Comparison of ENCODE assay signal across 9 cellular contexts in the genomic region with DNA sequence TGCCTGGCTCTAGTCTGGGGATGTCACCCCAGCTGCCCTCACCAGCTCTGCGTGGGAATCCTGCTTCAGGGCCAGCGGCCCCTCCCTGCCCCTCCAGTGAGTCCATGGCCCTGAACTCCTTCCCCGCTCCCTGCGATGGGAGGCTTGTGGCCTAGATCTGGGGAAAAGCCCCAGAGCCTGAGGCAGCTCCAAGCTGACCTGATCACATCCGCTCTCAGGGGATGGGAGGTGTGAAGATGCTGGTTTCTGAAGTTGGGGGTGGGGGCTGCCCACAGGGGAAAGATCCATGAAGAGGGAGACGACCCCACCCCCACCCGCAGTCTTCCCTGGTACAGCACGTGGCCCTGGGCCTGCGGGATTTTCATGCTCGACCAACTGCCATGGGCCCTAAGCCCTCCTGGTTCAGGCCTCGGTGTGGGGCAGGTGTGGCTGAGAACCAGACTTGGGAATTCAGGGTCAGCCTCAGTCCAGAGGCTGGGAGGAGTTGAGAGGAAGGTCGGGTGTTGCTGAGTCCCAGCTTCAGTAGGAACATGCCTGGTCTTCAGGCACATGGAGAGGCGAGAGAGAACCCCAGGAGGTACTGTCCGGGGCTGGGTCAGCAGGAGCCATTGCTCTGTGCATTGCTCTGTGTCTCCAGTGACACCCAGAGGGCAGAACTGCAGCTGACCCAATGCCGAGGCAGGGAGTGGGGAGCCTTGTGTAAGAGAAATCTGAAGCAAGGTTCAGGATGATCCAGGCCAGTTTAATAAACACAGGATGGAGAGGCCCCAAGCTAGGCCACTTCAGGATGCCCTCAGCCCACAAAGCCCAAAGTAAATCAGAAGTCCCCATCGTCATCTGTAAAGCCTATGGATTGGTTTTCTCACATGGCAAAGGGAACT.
DNase-seq lines count a peak whose midpoint lies in the region; ATAC-seq and TF ChIP-seq lines count a peak whose summit lies in the region.
"Had no signal": no experiment of that assay in that cellular context is flagged by ENCODE, and none has a peak within 500 bp of the region (broad histone marks: within the 10 kb centered on the region; RNA-seq: fewer than 3 reads in every experiment).

No MANE protein-coding gene starts in this region.

- ATAC-seq in RWPE2 (ENCODE audit: low read depth) (peak; percentile 45; the same call in 2 of the 3 replicates), heart left ventricle (peak in 3 of 4 donors; percentile 63 to 75 (median 65))
- ATAC-seq in stimulated activated effector memory CD8-positive, alpha-beta T cell treated with anti-CD3 and anti-CD28 coated beads, Interleukin-12 subunit alpha, Interleukin-12 subunit beta, amount 100 ng/mL, for 72 hours = no peak

- H3K4me3 Mint-ChIP-seq in stimulated activated effector memory CD8-positive, alpha-beta T cell treated with anti-CD3 and anti-CD28 coated beads, Interleukin-12 subunit alpha, Interleukin-12 subunit beta, amount 100 ng/mL, for 72 hours = no peak overlapping the region

- H3K27ac ChIP-seq in RWPE2 (ENCODE audit: poor library complexity, severe bottlenecking) = no peak overlapping the region
- peak overlapping the region in 6 of 12 donors; percentile 29 to 80 (median 48) for H3K27ac ChIP-seq in heart left ventricle
- H3K27ac ChIP-seq in effector memory CD4-positive, alpha-beta T cell (ENCODE audit: insufficient read depth, low read length, poor library complexity, severe bottlenecking) = no peak overlapping the region

- H3K36me3 Mint-ChIP-seq in stimulated activated effector memory CD8-positive, alpha-beta T cell treated with anti-CD3 and anti-CD28 coated beads, Interleukin-12 subunit alpha, Interleukin-12 subunit beta, amount 100 ng/mL, for 72 hours = no peaks in the 10 kb centered on the region

- H3K9me3 Mint-ChIP-seq in stimulated activated effector memory CD8-positive, alpha-beta T cell treated with anti-CD3 and anti-CD28 coated beads, Interleukin-12 subunit alpha, Interleukin-12 subunit beta, amount 100 ng/mL, for 72 hours = no peaks in the 10 kb centered on the region

- in situ Hi-C loops in GM13976 (cut with MboI; ENCODE audit: low sequenced_read_pairs, unreplicated experiment) = no loop called here

- 73 to 84% (median 79%) methylated on average over 7 to 16 of the region's 16 CpGs for WGBS in heart left ventricle, 4 donors

- H3K9me3 ChIP-seq in RWPE2 (ENCODE audit: severe bottlenecking) (no peaks in the 10 kb centered on the region), heart left ventricle (no peaks in the 10 kb centered on the region)
- H3K9me3 ChIP-seq in effector memory CD4-positive, alpha-beta T cell (ENCODE audit: control insufficient read depth, low read length) = no peaks in the 10 kb centered on the region

- no peaks in the 10 kb centered on the region for H3K4me1 Mint-ChIP-seq in stimulated activated effector memory CD8-positive, alpha-beta T cell treated with anti-CD3 and anti-CD28 coated beads, Interleukin-12 subunit alpha, Interleukin-12 subunit beta, amount 100 ng/mL, for 72 hours

- TF ChIP-seq CTCF in GM13976 (IDR thresholded peaks at IDR 0.05; ENCODE audit: borderline replicate concordance, control extremely low read depth, extremely low read depth, insufficient read depth, missing control alignments) (peak; percentile 34), RWPE2 (IDR thresholded peaks at IDR 0.05; ENCODE audit: poor library complexity, severe bottlenecking) (peak; percentile 17), heart left ventricle (IDR thresholded peaks at IDR 0.05) (peak in 10 of 12 donors; percentile 29 to 57 (median 44))

- intact Hi-C loops in heart left ventricle (cut with DNase I) = loop anchor here in 8 of 10 donors (5.0 to 10.0 kb wide), 12 partner anchors 60 to 485 kb away; no protein-coding TSS in a partner anchor

- DNase-seq in GM13976 (ENCODE audit: low spot score) = peak; percentile 48
- DNase-seq in RWPE2 (ENCODE audit: low spot score) = no peak
- peak in 2 of 5 donors; percentile 61 to 63 for DNase-seq in heart left ventricle
- DNase-seq in stimulated activated effector memory CD8-positive, alpha-beta T cell treated with anti-CD3 and anti-CD28 coated beads, Interleukin-12 subunit alpha, Interleukin-12 subunit beta, amount 100 ng/mL, for 72 hours (ENCODE audit: low spot score in 2 of 2) = peak in 1 of 2 donors; percentile 43
- no peak for DNase-seq in effector memory CD4-positive, alpha-beta T cell
- DNase-seq in DMS114 treated with DMSO at 0.1 percent for 48 hours (lab: John Stamatoyannopoulos, UW; ENCODE audit: unreplicated experiment) = no peak
- DNase-seq in activated CD4-positive, alpha-beta T cell treated with anti-CD3 and anti-CD28 coated beads, Interleukin-2, amount 50 U/mL, for 48 hours = no peak
- DNase-seq: NCI-H446 treated with DMSO at 0.1 percent for 48 hours had no signal

- H3K27me3 ChIP-seq in RWPE2 (ENCODE audit: insufficient read depth, poor library complexity, severe bottlenecking) (no peaks in the 10 kb centered on the region), heart left ventricle (no peaks in the 10 kb centered on the region)
- H3K27me3 ChIP-seq in effector memory CD4-positive, alpha-beta T cell (replicated peaks; ENCODE audit: control insufficient read depth, insufficient read depth, low read length, poor library complexity, severe bottlenecking) = no peaks in the 10 kb centered on the region

- TF ChIP-seq POLR2A in heart left ventricle (IDR thresholded peaks at IDR 0.05) = no peak

- H3K36me3 ChIP-seq in RWPE2 (ENCODE audit: low read depth) (no peaks in the 10 kb centered on the region), heart left ventricle (no peaks in the 10 kb centered on the region)
- no peaks in the 10 kb centered on the region for H3K36me3 ChIP-seq in effector memory CD4-positive, alpha-beta T cell (ENCODE audit: control insufficient read depth, insufficient read depth, low read length)

- peak overlapping the region; percentile 14 for H3K27ac Mint-ChIP-seq in stimulated activated effector memory CD8-positive, alpha-beta T cell treated with anti-CD3 and anti-CD28 coated beads, Interleukin-12 subunit alpha, Interleukin-12 subunit beta, amount 100 ng/mL, for 72 hours
- H3K27ac Mint-ChIP-seq: progenitor cell of endocrine pancreas had no signal

- H3K4me3 ChIP-seq in RWPE2 (ENCODE audit: severe bottlenecking) (no peak overlapping the region), heart left ventricle (no peak overlapping the region)
- H3K4me3 ChIP-seq in effector memory CD4-positive, alpha-beta T cell (ENCODE audit: insufficient read depth, low read depth, low read length, poor library complexity, severe bottlenecking) = no peak overlapping the region

- no peaks in the 10 kb centered on the region for H3K4me1 ChIP-seq in RWPE2 (ENCODE audit: insufficient read depth, poor library complexity, severe bottlenecking)
- H3K4me1 ChIP-seq in heart left ventricle = peaks cover 0 to 53% (median 27%) of the 10 kb centered on the region in 12 donors
- H3K4me1 ChIP-seq in effector memory CD4-positive, alpha-beta T cell (ENCODE audit: control insufficient read depth, insufficient read depth, low read length, poor library complexity, severe bottlenecking) = no peaks in the 10 kb centered on the region
